In the genomic region with DNA sequence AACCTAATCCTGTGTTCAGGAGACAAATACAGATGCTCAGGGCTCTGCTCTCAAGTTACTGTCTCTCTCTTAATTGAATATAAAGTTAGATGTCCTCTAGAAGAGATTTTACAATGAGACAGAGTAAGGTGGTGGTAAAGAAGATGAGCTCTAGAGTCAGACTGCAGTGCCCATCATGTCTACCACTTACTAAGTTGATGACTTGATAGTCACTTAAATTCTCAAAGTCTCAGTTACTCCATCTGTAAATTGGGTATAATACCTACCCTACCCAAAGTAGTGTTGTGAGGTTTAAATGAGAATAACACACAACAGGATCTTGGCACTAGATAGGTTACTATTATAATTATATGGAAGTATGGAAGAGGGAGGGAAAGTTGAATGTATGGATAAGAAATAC, we compare ENCODE assay signal across 22 cellular contexts. TPM values are rescaled to one million over a fixed set of nuclear protein-coding genes. Genes with fewer than 3 reads are reported as not detected.
A peak's percentile ranks its signal among the peaks of the same experiment; 100 is the strongest.
DNase-seq lines count a peak whose midpoint lies in the region; ATAC-seq and TF ChIP-seq lines count a peak whose summit lies in the region.
"Had no signal": no experiment of that assay in that cellular context is flagged by ENCODE, and none has a peak within 500 bp of the region (broad histone marks: within the 10 kb centered on the region; RNA-seq: fewer than 3 reads in every experiment).

No MANE protein-coding gene starts in this region.

- H3K4me3 ChIP-seq in SK-N-MC, result peak overlapping the region; percentile 96; the same call in 1 of the 2 replicates
- H3K4me3 ChIP-seq: lung, ovary had no signal

- no peak for ATAC-seq in stimulated activated naive CD8-positive, alpha-beta T cell treated with anti-CD3 and anti-CD28 coated beads, Interleukin-15, amount 100 ng/mL, for 72 hours
- ATAC-seq: effector memory CD8-positive, alpha-beta T cell had no signal

- H3K36me3 Mint-ChIP-seq in stimulated activated naive CD8-positive, alpha-beta T cell treated with anti-CD3 and anti-CD28 coated beads, Interleukin-15, Interleukin-2, amounts not matched to agents 100 ng/mL and 50 ng/mL, for 24 hours (ENCODE audit: low read depth), result peaks cover 30% of the 10 kb centered on the region
- peaks cover 4% of the 10 kb centered on the region for H3K36me3 Mint-ChIP-seq in endothelial cell (ENCODE audit: low read depth, unreplicated experiment)
- H3K36me3 Mint-ChIP-seq in T-helper 2 cell treated with Interferon-gamma antibody and Interleukin-4, amounts not matched to agents 5 μg/mL and 100 μg/mL, for 36 hours (ENCODE audit: low read depth), result peaks cover 7% of the 10 kb centered on the region

- peak overlapping the region; percentile 95 for H3K4me3 Mint-ChIP-seq in stimulated activated naive CD8-positive, alpha-beta T cell treated with anti-CD3 and anti-CD28 coated beads, Interleukin-15, Interleukin-2, amounts not matched to agents 100 ng/mL and 50 ng/mL, for 24 hours
- H3K4me3 Mint-ChIP-seq in stimulated activated naive CD8-positive, alpha-beta T cell treated with anti-CD3 and anti-CD28 coated beads, Interleukin-15, amount 100 ng/mL, for 72 hours, result no peak overlapping the region
- H3K4me3 Mint-ChIP-seq in endothelial cell (ENCODE audit: unreplicated experiment), result peak overlapping the region; percentile 64
- H3K4me3 Mint-ChIP-seq in T-helper 2 cell treated with Interferon-gamma antibody and Interleukin-4, amounts not matched to agents 5 μg/mL and 100 μg/mL, for 36 hours, result no peak overlapping the region

- no peak overlapping the region for H3K9ac ChIP-seq in SK-N-MC (ENCODE audit: insufficient read length)

- no peaks in the 10 kb centered on the region for H3K27me3 Mint-ChIP-seq in stimulated activated naive CD8-positive, alpha-beta T cell treated with anti-CD3 and anti-CD28 coated beads, Interleukin-15, Interleukin-2, amounts not matched to agents 100 ng/mL and 50 ng/mL, for 24 hours
- no peaks in the 10 kb centered on the region for H3K27me3 Mint-ChIP-seq in stimulated activated naive CD8-positive, alpha-beta T cell treated with anti-CD3 and anti-CD28 coated beads, Interleukin-15, amount 100 ng/mL, for 72 hours
- peaks cover 4% of the 10 kb centered on the region for H3K27me3 Mint-ChIP-seq in endothelial cell (ENCODE audit: unreplicated experiment)
- H3K27me3 Mint-ChIP-seq in T-helper 2 cell treated with Interferon-gamma antibody and Interleukin-4, amounts not matched to agents 5 μg/mL and 100 μg/mL, for 36 hours (ENCODE audit: low read depth), result no peaks in the 10 kb centered on the region
- H3K27me3 Mint-ChIP-seq: activated CD4-positive, alpha-beta T cell treated with anti-CD3 and anti-CD28 coated beads, Interleukin-2, amount 10 ng/mL, durations not matched to agents 24 days and 14 days; effector memory CD8-positive, alpha-beta T cell had no signal

- H3K9me3 Mint-ChIP-seq in stimulated activated naive CD8-positive, alpha-beta T cell treated with anti-CD3 and anti-CD28 coated beads, Interleukin-15, Interleukin-2, amounts not matched to agents 100 ng/mL and 50 ng/mL, for 24 hours, result no peaks in the 10 kb centered on the region
- H3K9me3 Mint-ChIP-seq in stimulated activated naive CD8-positive, alpha-beta T cell treated with anti-CD3 and anti-CD28 coated beads, Interleukin-15, amount 100 ng/mL, for 72 hours, result no peaks in the 10 kb centered on the region
- no peaks in the 10 kb centered on the region for H3K9me3 Mint-ChIP-seq in endothelial cell (ENCODE audit: unreplicated experiment)
- H3K9me3 Mint-ChIP-seq in T-helper 2 cell treated with Interferon-gamma antibody and Interleukin-4, amounts not matched to agents 5 μg/mL and 100 μg/mL, for 36 hours, result no peaks in the 10 kb centered on the region
- H3K9me3 Mint-ChIP-seq: activated CD4-positive, alpha-beta T cell treated with anti-CD3 and anti-CD28 coated beads, Interleukin-2, amount 10 ng/mL, durations not matched to agents 24 days and 14 days had no signal

- DNase-seq in stimulated activated naive CD8-positive, alpha-beta T cell treated with anti-CD3 and anti-CD28 coated beads, Interleukin-15, amount 100 ng/mL, for 72 hours, result no peak
- no peak for DNase-seq in SK-N-MC (ENCODE audit: low read depth, low spot score)
- DNase-seq in endothelial cell (ENCODE audit: low spot score), result no peak
- DNase-seq in T-helper 2 cell treated with Interferon-gamma antibody and Interleukin-4, amounts not matched to agents 5 μg/mL and 100 μg/mL, for 36 hours (ENCODE audit: low spot score), result no peak
- DNase-seq in NCI-H1930 (lab: John Stamatoyannopoulos, UW), result no peak
- no peak for DNase-seq in SIG-M5 (lab: John Stamatoyannopoulos, UW)
- DNase-seq in GM03348 (ENCODE audit: low spot score), result no peak
- DNase-seq: activated CD4-positive, alpha-beta T cell treated with anti-CD3 and anti-CD28 coated beads, Interleukin-2, amount 10 ng/mL, durations not matched to agents 24 days and 14 days; activated effector memory CD4-positive, alpha-beta T cell treated with Interleukin-2 at 50 U/mL for 16 hours; DMS153; effector memory CD8-positive, alpha-beta T cell; HCEC 1CT; NCI-H1048; NCI-H2029 treated with DMSO at 0.1 percent for 48 hours; NCI-H226; NCI-H774; ovary; SHP77; T-helper 1 cell; upper lobe of left lung had no signal

- H3K27ac ChIP-seq in SK-N-MC, result no peak overlapping the region
- H3K27ac ChIP-seq: ovary, upper lobe of left lung had no signal

- H3K27ac Mint-ChIP-seq in stimulated activated naive CD8-positive, alpha-beta T cell treated with anti-CD3 and anti-CD28 coated beads, Interleukin-15, Interleukin-2, amounts not matched to agents 100 ng/mL and 50 ng/mL, for 24 hours, result no peak overlapping the region
- no peak overlapping the region for H3K27ac Mint-ChIP-seq in stimulated activated naive CD8-positive, alpha-beta T cell treated with anti-CD3 and anti-CD28 coated beads, Interleukin-15, amount 100 ng/mL, for 72 hours
- H3K27ac Mint-ChIP-seq in endothelial cell (ENCODE audit: unreplicated experiment), result peak overlapping the region; percentile 20
- no peak overlapping the region for H3K27ac Mint-ChIP-seq in T-helper 2 cell treated with Interferon-gamma antibody and Interleukin-4, amounts not matched to agents 5 μg/mL and 100 μg/mL, for 36 hours
- H3K27ac Mint-ChIP-seq: effector memory CD8-positive, alpha-beta T cell had no signal

- H3K4me1 Mint-ChIP-seq in stimulated activated naive CD8-positive, alpha-beta T cell treated with anti-CD3 and anti-CD28 coated beads, Interleukin-15, Interleukin-2, amounts not matched to agents 100 ng/mL and 50 ng/mL, for 24 hours (ENCODE audit: low read depth), result peaks cover 35% of the 10 kb centered on the region
- H3K4me1 Mint-ChIP-seq in stimulated activated naive CD8-positive, alpha-beta T cell treated with anti-CD3 and anti-CD28 coated beads, Interleukin-15, amount 100 ng/mL, for 72 hours, result peaks cover 33% of the 10 kb centered on the region
- peaks cover 29% of the 10 kb centered on the region for H3K4me1 Mint-ChIP-seq in endothelial cell (ENCODE audit: unreplicated experiment)
- peaks cover 25% of the 10 kb centered on the region for H3K4me1 Mint-ChIP-seq in T-helper 2 cell treated with Interferon-gamma antibody and Interleukin-4, amounts not matched to agents 5 μg/mL and 100 μg/mL, for 36 hours (ENCODE audit: low read depth)

- H3K36me3 ChIP-seq in SK-N-MC (ENCODE audit: insufficient read depth, low read length), result peaks cover 10% of the 10 kb centered on the region; the same call in 1 of the 2 replicates
- H3K36me3 ChIP-seq: ovary had no signal

- no peaks in the 10 kb centered on the region for H3K9me3 ChIP-seq in SK-N-MC (ENCODE audit: low read depth, low read length)
- H3K9me3 ChIP-seq: ovary, upper lobe of left lung had no signal

- no peak for TF ChIP-seq CTCF in endothelial cell (IDR thresholded peaks at IDR 0.05; ENCODE audit: unreplicated experiment)

RNA-seq across cellular contexts. Expression of a gene that starts 1.6 kb away (rescaled TPM):
- 10.5 TPM for total RNA-seq in endothelial cell (ENCODE audit: unreplicated experiment)

RNA-seq across cellular contexts. Expression of a gene that starts 37.5 kb away (rescaled TPM):
- total RNA-seq in endothelial cell (ENCODE audit: unreplicated experiment), result 7.7 TPM

Comparison
In these comparisons a context has a peak if more than half of its experiments do, and no peak if none do; other contexts are left out.
1. H3K4me3 Mint-ChIP-seq: peak in stimulated activated naive CD8-positive, alpha-beta T cell treated with anti-CD3 and anti-CD28 coated beads, Interleukin-15, Interleukin-2, amounts not matched to agents 100 ng/mL and 50 ng/mL, for 24 hours (single experiment) and endothelial cell (single experiment); none in stimulated activated naive CD8-positive, alpha-beta T cell treated with anti-CD3 and anti-CD28 coated beads, Interleukin-15, amount 100 ng/mL, for 72 hours (0 of 2) and T-helper 2 cell treated with Interferon-gamma antibody and Interleukin-4, amounts not matched to agents 5 μg/mL and 100 μg/mL, for 36 hours (single experiment).